Comparison of ENCODE assay signal across 10 cellular contexts in the genomic region with DNA sequence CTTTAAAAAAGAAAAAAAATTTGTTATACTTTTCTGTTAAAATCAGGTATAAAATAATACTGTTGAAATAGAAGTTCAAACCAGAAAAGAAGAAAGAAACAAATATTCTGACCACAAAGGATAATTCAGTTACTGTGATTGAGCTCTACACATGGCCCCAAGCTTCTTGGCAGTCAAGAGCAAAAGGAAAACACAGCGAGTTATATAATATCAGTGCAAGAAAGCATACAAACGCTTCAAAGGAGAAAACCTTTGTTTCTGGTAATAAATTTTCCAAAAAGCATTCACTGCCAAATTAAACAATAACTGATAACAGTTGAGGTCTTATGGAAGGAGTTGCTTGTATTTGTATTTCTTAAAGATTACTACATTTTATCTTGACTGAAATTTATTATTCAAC. TPM values are rescaled to one million over a fixed set of nuclear protein-coding genes. Genes with fewer than 3 reads are reported as not detected.
"Had no signal": no experiment of that assay in that cellular context is flagged by ENCODE, and none has a peak within 500 bp of the region (broad histone marks: within the 10 kb centered on the region; RNA-seq: fewer than 3 reads in every experiment).

No MANE protein-coding gene starts in this region.

- H3K4me3 Mint-ChIP-seq: HFFc6 had no signal

- FAIRE-seq: HTR-8/SVneo, K562 had no signal

- ATAC-seq: HCT116, K562 had no signal

- H3K36me3 ChIP-seq: HAP-1 had no signal

- H3K9me3 Mint-ChIP-seq: HFFc6 had no signal

- H3K9me3 ChIP-seq: HAP-1 had no signal

- H3K4me1 ChIP-seq: HAP-1 had no signal

- H3K4me3 ChIP-seq: HAP-1, K562 had no signal

- H3K27ac Mint-ChIP-seq: HFFc6 had no signal

- DNase-seq: GOT3, H7, HFFc6, IMR-90 had no signal

RNA-seq across cellular contexts. Expression of gene EDNRA, which starts 40.5 kb away (rescaled TPM):
- total RNA-seq: H4, HT-29, K562 had no signal
- polyA plus RNA-seq: K562 had no signal
